In genomic region chr19:43784251-43784980, GRCh38 we compare ENCODE assay signal across 8 cellular contexts.
DNase-seq lines count a peak whose midpoint lies in the region; TF ChIP-seq lines count a peak whose summit lies in the region.

No MANE protein-coding gene starts in this region.

- H4K20me1 ChIP-seq in DOHH2 (ENCODE audit: control insufficient read depth, insufficient read depth, low read depth, low read length) = no peaks in the 10 kb centered on the region

- H3K9me2 ChIP-seq in DOHH2 (replicated peaks; ENCODE audit: control insufficient read depth, low read length) = no peaks in the 10 kb centered on the region

- peaks cover 29% of the 10 kb centered on the region for H3K79me2 ChIP-seq in DOHH2 (ENCODE audit: control insufficient read depth, low read length)

- TF ChIP-seq CTCF in DOHH2 (IDR thresholded peaks at IDR 0.05; ENCODE audit: low read depth, low read length, poor library complexity, severe bottlenecking) (no peak), fibroblast of pulmonary artery (IDR thresholded peaks at IDR 0.05; ENCODE audit: low read length, missing control alignments) (no peak)

- H3K4me2 ChIP-seq in DOHH2 (ENCODE audit: low read length) = peak overlapping the region; percentile 90

- H3K27ac ChIP-seq in DOHH2 (ENCODE audit: low read depth, low read length) = peak overlapping the region; percentile 95

- peaks cover 3% of the 10 kb centered on the region for H3K36me3 ChIP-seq in DOHH2 (ENCODE audit: control insufficient read depth, low read length)

- DNase-seq in NAMALWA (ENCODE audit: low spot score) (peak; percentile 54), activated T-cell treated with anti-CD3 and anti-CD28 coated beads for 1 hour (ENCODE audit: low read depth) (peak; percentile 55), fibroblast of pulmonary artery (ENCODE audit: low read depth) (peak; percentile 75), DMS79 treated with DMSO at 0.1 percent for 48 hours (lab: John Stamatoyannopoulos, UW) (no peak), NCI-H1417 treated with DMSO at 0.1 percent for 48 hours (lab: John Stamatoyannopoulos, UW) (no peak), SHP77 treated with DMSO at 0.1 percent for 48 hours (lab: John Stamatoyannopoulos, UW) (no peak)
- DNase-seq in stimulated activated CD4-positive, alpha-beta T cell treated with anti-CD3 and anti-CD28 coated beads, Interleukin-4, amount 100 ng/mL, for 4 hours = peak; percentile 62 to 71

- peaks cover 53% of the 10 kb centered on the region for H3K4me1 ChIP-seq in DOHH2 (ENCODE audit: control insufficient read depth, low read length)

- H3K4me3 ChIP-seq in DOHH2 (ENCODE audit: low read length) (peak overlapping the region; percentile 94), fibroblast of pulmonary artery (replicated peaks; ENCODE audit: low read depth, low read length) (no peak overlapping the region)

- H3K9me3 ChIP-seq in DOHH2 (ENCODE audit: control insufficient read depth, insufficient read depth, low read length) = no peaks in the 10 kb centered on the region

- H3K27me3 ChIP-seq in DOHH2 (ENCODE audit: control insufficient read depth, low read length) = no peaks in the 10 kb centered on the region

- peaks cover 17% of the 10 kb centered on the region for H3F3A ChIP-seq in DOHH2 (ENCODE audit: control insufficient read depth, insufficient read depth)

Comparison
In these comparisons a context has a peak if more than half of its experiments do, and no peak if none do; other contexts are left out.
1. DNase-seq: peak in NAMALWA (single experiment), activated T-cell treated with anti-CD3 and anti-CD28 coated beads for 1 hour (single experiment), fibroblast of pulmonary artery (single experiment) and stimulated activated CD4-positive, alpha-beta T cell treated with anti-CD3 and anti-CD28 coated beads, Interleukin-4, amount 100 ng/mL, for 4 hours (2 of 2); none in DMS79 treated with DMSO at 0.1 percent for 48 hours (single experiment), NCI-H1417 treated with DMSO at 0.1 percent for 48 hours (single experiment) and SHP77 treated with DMSO at 0.1 percent for 48 hours (single experiment).